Comparison of ENCODE assay signal across 19 cellular contexts in genomic region chr1:212153635-212154034, GRCh38.
"Had no signal": no experiment of that assay in that cellular context is flagged by ENCODE, and none has a peak within 500 bp of the region (broad histone marks: within the 10 kb centered on the region; RNA-seq: fewer than 3 reads in every experiment).

No MANE protein-coding gene starts in this region.

- FAIRE-seq: colon had no signal

- H3K4me3 Mint-ChIP-seq: naive B cell, nephron had no signal

- H3K27me3 ChIP-seq: esophagus squamous epithelium, gastroesophageal sphincter, sigmoid colon, stomach, transverse colon had no signal

- H3K9me3 ChIP-seq: esophagus squamous epithelium, gastroesophageal sphincter, stomach, thoracic aorta, transverse colon had no signal

- H3K4me3 ChIP-seq: esophagus squamous epithelium, gastroesophageal sphincter, sigmoid colon, skin epidermis, stomach, thoracic aorta, transverse colon had no signal

- H3K79me2 ChIP-seq: parathyroid adenoma had no signal

- H3K27ac ChIP-seq: esophagus squamous epithelium, gastroesophageal sphincter, parathyroid adenoma, sigmoid colon, skin epidermis, stomach, thoracic aorta, transverse colon had no signal

- H3K9ac ChIP-seq: parathyroid adenoma had no signal

- DNase-seq: dermis blood vessel endothelial cell; esophagus squamous epithelium; foreskin fibroblast; glutamatergic neuron; islet precursor cell; left ventricle myocardium superior; mesendoderm; naive B cell; sigmoid colon; stimulated activated naive CD4-positive, alpha-beta T cell; stomach; substantia nigra; transverse colon had no signal

- H3K4me1 ChIP-seq: parathyroid adenoma, sigmoid colon had no signal

- H3K36me3 ChIP-seq: esophagus squamous epithelium, gastroesophageal sphincter, sigmoid colon, stomach, thoracic aorta, transverse colon had no signal

- ATAC-seq: gastroesophageal sphincter, left ventricle myocardium superior had no signal

- H3K27me3 Mint-ChIP-seq: naive B cell had no signal

- H2AFZ ChIP-seq: parathyroid adenoma had no signal

- H3K27ac Mint-ChIP-seq: naive B cell, nephron had no signal

- H3K36me3 Mint-ChIP-seq: naive B cell had no signal

- H3K4me1 Mint-ChIP-seq: nephron had no signal
